Comparison of ENCODE assay signal across 8 cellular contexts in genomic region chr4:8406887-8407286, GRCh38. TPM values are rescaled to one million over a fixed set of nuclear protein-coding genes. Genes with fewer than 3 reads are reported as not detected.
DNase-seq lines count a peak whose midpoint lies in the region; FAIRE-seq and TF ChIP-seq lines count a peak whose summit lies in the region.
"Not testable (repeated sequence)": the region's sequence is repeated elsewhere in the genome, so short reads cannot be mapped to it uniquely, and the experiment has no call there.

No MANE protein-coding gene starts in this region.

- not testable (repeated sequence) for H3K4me3 ChIP-seq in H1 (ENCODE audit: extremely low read depth in 1 of 4, insufficient read depth in 2 of 4, low read depth in 3 of 4, low read length in 4 of 4); right atrium auricular region; transverse colon

- TF ChIP-seq POLR2A in H1 (IDR thresholded peaks at IDR 0.05; ENCODE audit: control extremely low read depth in 1 of 2, low read depth in 2 of 2, low read length in 2 of 2); transverse colon (IDR thresholded peaks at IDR 0.05): not testable (repeated sequence)

- H3K9ac ChIP-seq in H1 (replicated peaks in 1 of 4; ENCODE audit: extremely low read depth in 1 of 4, low read depth in 3 of 4, low read length in 3 of 4): not testable (repeated sequence)

- not testable (repeated sequence) for H2BK20ac ChIP-seq in H1 (ENCODE audit: low read length)

- not testable (repeated sequence) for H4K8ac ChIP-seq in H1 (ENCODE audit: extremely low read depth, insufficient read depth, low read length)

- H3K27ac Mint-ChIP-seq in HFFc6; osteocyte (ENCODE audit: unreplicated experiment): not testable (repeated sequence)

- not testable (repeated sequence) for H3K79me1 ChIP-seq in H1 (ENCODE audit: low read depth, low read length)

- H3K23me2 ChIP-seq in H1 (ENCODE audit: low read depth, low read length): not testable (repeated sequence)

- H3K27me3 ChIP-seq in H1 (replicated peaks in 1 of 4; ENCODE audit: control insufficient read depth in 3 of 4, extremely low read depth in 1 of 4, insufficient read depth in 3 of 4, low read length in 3 of 4); right atrium auricular region; transverse colon: not testable (repeated sequence)

- in situ Hi-C loops in transverse colon (cut with MboI; ENCODE audit: low pct_ligation_motif_present in 1 of 4, low pct_unique_long_range_greater_than_20kb in 1 of 4, low sequenced_read_pairs in 3 of 4): loop anchor here in 3 of 4 donors (10.0 to 25.0 kb wide), 3 partner anchors 162 to 245 kb away; partner anchors contain the start of gene ABLIM2 (in 1 of the 3)

- intact Hi-C loops in transverse colon (cut with DNase I; ENCODE audit: low total_unique reads): not testable (repeated sequence)

- H3K9me3 ChIP-seq in H1 (ENCODE audit: insufficient read depth in 2 of 2, low read depth in 1 of 2, low read length in 1 of 2); right atrium auricular region; transverse colon: not testable (repeated sequence)

- H3K4me1 ChIP-seq in H1 (replicated peaks in 1 of 4; ENCODE audit: control insufficient read depth in 3 of 4, insufficient read depth in 4 of 4, low read length in 3 of 4): not testable (repeated sequence)
- H3K4me1 ChIP-seq in right atrium auricular region (peaks cover 0 to 55% of the 10 kb centered on the region in 2 donors), transverse colon (peaks cover 0 to 15% (median 9%) of the 10 kb centered on the region in 4 donors)

- H3K14ac ChIP-seq in H1 (ENCODE audit: insufficient read length): not testable (repeated sequence)

- H3K4me2 ChIP-seq in H1 (ENCODE audit: insufficient read depth in 1 of 2, low read depth in 2 of 2, low read length in 2 of 2): not testable (repeated sequence)

- POLR2A ChIA-PET in H1 (lab: Charles Lee; ENCODE audit: partially characterized antibody): not testable (repeated sequence)

- H3K23ac ChIP-seq in H1 (ENCODE audit: insufficient read length): not testable (repeated sequence)

- not testable (repeated sequence) for H3K36me3 ChIP-seq in H1 (ENCODE audit: control insufficient read depth in 2 of 4, insufficient read depth in 4 of 4, low read length in 3 of 4); transverse colon
- H3K36me3 ChIP-seq in right atrium auricular region: peaks cover 83% of the 10 kb centered on the region

- H3K4me1 Mint-ChIP-seq in HFFc6 (ENCODE audit: low read depth) (peaks cover 13% of the 10 kb centered on the region), osteocyte (ENCODE audit: unreplicated experiment) (peaks cover 16% of the 10 kb centered on the region)

- not testable (repeated sequence) for H2AK5ac ChIP-seq in H1 (ENCODE audit: low read depth, low read length)

- H2BK5ac ChIP-seq in H1 (ENCODE audit: low read depth, low read length): not testable (repeated sequence)

- H3K27me3 Mint-ChIP-seq in HFFc6 (ENCODE audit: insufficient read depth); osteocyte (ENCODE audit: unreplicated experiment): not testable (repeated sequence)

- not testable (repeated sequence) for H4K91ac ChIP-seq in H1 (replicated peaks; ENCODE audit: insufficient read length, low read length)

- WGBS in H1 (ENCODE audit: extremely low coverage in 1 of 2, insufficient coverage in 1 of 2, insufficient read length in 1 of 2, insufficient replicate concordance in 2 of 2, low coverage in 1 of 2, low lambda C conversion rate in 2 of 2, missing lambda C conversion rate in 1 of 2), 2 experiments: 88% methylated on average over 7 of the region's 7 CpGs; no CpG with 5 or more reads in 1 of the 2 experiments
- WGBS in transverse colon (ENCODE audit: low coverage in 1 of 2), 2 donors: 79 to 100% methylated on average over 1 to 7 of the region's 7 CpGs

- H3K79me2 ChIP-seq in H1 (ENCODE audit: control insufficient read depth in 1 of 2, insufficient read depth in 2 of 2, low read length in 2 of 2): not testable (repeated sequence)

- not testable (repeated sequence) for H2BK12ac ChIP-seq in H1 (ENCODE audit: low read depth, low read length)

- H2BK120ac ChIP-seq in H1 (replicated peaks; ENCODE audit: low read depth, low read length): not testable (repeated sequence)

- H2BK15ac ChIP-seq in H1 (ENCODE audit: low read length): not testable (repeated sequence)

- not testable (repeated sequence) for H4K5ac ChIP-seq in H1 (ENCODE audit: insufficient read length, low read depth, low read length)

- DNase-seq in DMS53 (lab: John Stamatoyannopoulos, UW): peak; percentile 68
- DNase-seq in HFFc6: peak; percentile 57
- DNase-seq in RKO (ENCODE audit: low spot score): peak; percentile 8
- peak; percentile 14 for DNase-seq in activated naive CD4-positive, alpha-beta T cell treated with Interleukin-2 at 50 U/mL for 16 hours
- peak in 1 of 2 experiments; percentile 81 for DNase-seq in H1 (ENCODE audit: low read depth in 1 of 2, low spot score in 2 of 2)
- not testable (repeated sequence) for DNase-seq in right atrium auricular region (ENCODE audit: low spot score); osteocyte (ENCODE audit: extremely low spot score, unreplicated experiment)
- peak; percentile 26 for DNase-seq in transverse colon

- H2AFZ ChIP-seq in H1 (ENCODE audit: low read length): not testable (repeated sequence)

- H3K27ac ChIP-seq in H1 (ENCODE audit: low read depth, low read length); right atrium auricular region; transverse colon: not testable (repeated sequence)

- H3K4me3 Mint-ChIP-seq in HFFc6; osteocyte (ENCODE audit: unreplicated experiment): not testable (repeated sequence)

- TF ChIP-seq RAD21 in H1 (IDR thresholded peaks at IDR 0.05 in 1 of 2, conservative IDR thresholded peaks at IDR 0.05 in 1 of 2; ENCODE audit: low read depth in 2 of 2, low read length in 2 of 2): peak; percentile 51 to 55

- H3K36me3 Mint-ChIP-seq in HFFc6 (ENCODE audit: low read depth) (peaks cover 33% of the 10 kb centered on the region), osteocyte (ENCODE audit: unreplicated experiment) (peaks cover 24% of the 10 kb centered on the region)

- H3K9me3 Mint-ChIP-seq in HFFc6; osteocyte (ENCODE audit: unreplicated experiment): not testable (repeated sequence)

- not testable (repeated sequence) for FAIRE-seq in H1 (lab: Jason Lieb, UNC)

- CTCF ChIA-PET in H1 (lab: Charles Lee; ENCODE audit: partially characterized antibody): interaction anchor here (0.9 to 6.5 kb wide), 18 partner anchors 8 to 286 kb away, joined by 3 to 74 read pairs (median 6); partner anchors contain the start of gene HTRA3

- H3K18ac ChIP-seq in H1 (ENCODE audit: extremely low read depth, low read length): not testable (repeated sequence)

- H3K56ac ChIP-seq in H1 (replicated peaks; ENCODE audit: insufficient read length, low read depth, low read length): not testable (repeated sequence)

- not testable (repeated sequence) for H4K20me1 ChIP-seq in H1 (replicated peaks in 1 of 2; ENCODE audit: control insufficient read depth in 1 of 2, insufficient read depth in 2 of 2, low read length in 2 of 2)

- TF ChIP-seq CTCF in HFFc6 (IDR thresholded peaks at IDR 0.05): peak; percentile 81
- TF ChIP-seq CTCF in H1 (IDR thresholded peaks at IDR 0.05; ENCODE audit: control extremely low read depth in 1 of 3, insufficient read depth in 1 of 3, low read depth in 1 of 3, low read length in 3 of 3): peak in 2 of 3 experiments; percentile 36 to 55; a peak in 2 of 4 replicates
- peak; percentile 20 to 65 for TF ChIP-seq CTCF in right atrium auricular region (IDR thresholded peaks at IDR 0.05)
- TF ChIP-seq CTCF in osteocyte (IDR thresholded peaks at IDR 0.05): peak; percentile 59
- peak in 4 of 5 experiments; percentile 30 to 51 (median 43) for TF ChIP-seq CTCF in transverse colon (IDR thresholded peaks at IDR 0.05)

- TF ChIP-seq EP300 in H1 (IDR thresholded peaks at IDR 0.05; ENCODE audit: borderline replicate concordance in 1 of 2, low read depth in 2 of 2, low read length in 2 of 2); transverse colon (IDR thresholded peaks at IDR 0.05; ENCODE audit: low read depth): not testable (repeated sequence)

- not testable (repeated sequence) for H3K4ac ChIP-seq in H1 (replicated peaks; ENCODE audit: insufficient read length, low read depth, low read length)

RNA-seq across cellular contexts. Expression of gene ACOX3, which starts 33.6 kb away (rescaled TPM):
- total RNA-seq in HFFc6 (2021; fragmentation: NEBNext Ultra II Directional; extraction: Animal tissue kit (Norgen Biotek cat#: 25700)): 10 to 100 TPM; 18.6 to 23.2 (median 19.9) TPM
- 9.9 and 10.2 TPM in 2 replicates for total RNA-seq in H1 (2021; fragmentation: NEBNext Ultra II Directional; extraction: Animal tissue kit (Norgen Biotek cat#: 25700))
- polyA plus RNA-seq in H1 (2011; rRNA removed): 2.5 and 4.3 TPM in 2 replicates
- 3.5 TPM for polyA plus RNA-seq in H1 (2011; cell fraction: cytosol; rRNA removed)
- 4.9 TPM for polyA plus RNA-seq in H1 (2011; cell fraction: nucleus; rRNA removed)
- polyA plus RNA-seq in H1 (2012, experiment 1 of 2): 5.7 to 10.4 TPM (median 7.9 TPM) in 4 replicates
- 8.1 TPM for polyA plus RNA-seq in H1 (2012, experiment 2 of 2)
- polyA plus RNA-seq in H1 (2013, experiment 1 of 2): 6.0 TPM
- polyA plus RNA-seq in H1 (2013, experiment 2 of 2): 5.7 TPM
- polyA minus RNA-seq in H1 (2011; rRNA and poly(A)+ RNA removed): 5.4 and 9.0 TPM in 2 replicates
- polyA minus RNA-seq in H1 (2011; cell fraction: cytosol; rRNA and poly(A)+ RNA removed): 2.1 TPM
- 5.4 TPM for polyA minus RNA-seq in H1 (2011; cell fraction: nucleus; rRNA and poly(A)+ RNA removed)
- total RNA-seq in right atrium auricular region (10 to 100 TPM; 66.9 to 68.8 TPM), osteocyte (25.2 and 25.9 TPM in 2 replicates), transverse colon (100 to 1,000 TPM in 1 of 4 donors, 10 to 100 TPM in 3; 18.7 to 104 (median 31.3) TPM)

RNA-seq across cellular contexts. Expression of gene TRMT44, which starts 33.7 kb away (rescaled TPM):
- total RNA-seq in HFFc6 (2021; fragmentation: NEBNext Ultra II Directional; extraction: Animal tissue kit (Norgen Biotek cat#: 25700)): 10 to 100 TPM in 3 of 6 experiments, 1 to 10 TPM in 3; 8.8 to 10.7 (median 10.0) TPM
- 20.1 and 23.9 TPM in 2 replicates for total RNA-seq in H1 (2021; fragmentation: NEBNext Ultra II Directional; extraction: Animal tissue kit (Norgen Biotek cat#: 25700))
- polyA plus RNA-seq in H1 (2011; rRNA removed): 8.6 and 11.6 TPM in 2 replicates
- 10.6 TPM for polyA plus RNA-seq in H1 (2011; cell fraction: cytosol; rRNA removed)
- polyA plus RNA-seq in H1 (2011; cell fraction: nucleus; rRNA removed): 37.2 TPM
- polyA plus RNA-seq in H1 (2012, experiment 1 of 2): 9.3 to 14.4 TPM (median 11.8 TPM) in 4 replicates
- polyA plus RNA-seq in H1 (2012, experiment 2 of 2): 5.4 TPM
- 7.4 TPM for polyA plus RNA-seq in H1 (2013, experiment 1 of 2)
- polyA plus RNA-seq in H1 (2013, experiment 2 of 2): 7.0 TPM
- 14.1 and 18.0 TPM in 2 replicates for polyA minus RNA-seq in H1 (2011; rRNA and poly(A)+ RNA removed)
- 19.2 TPM for polyA minus RNA-seq in H1 (2011; cell fraction: cytosol; rRNA and poly(A)+ RNA removed)
- 52.7 TPM for polyA minus RNA-seq in H1 (2011; cell fraction: nucleus; rRNA and poly(A)+ RNA removed)
- 10 to 100 TPM; 10.5 to 11.4 TPM for total RNA-seq in right atrium auricular region
- total RNA-seq in osteocyte: 20.4 and 24.5 TPM in 2 replicates
- 100 to 1,000 TPM in 1 of 4 donors, 10 to 100 TPM in 3; 19.1 to 190 (median 29.7) TPM for total RNA-seq in transverse colon
